17 cellular contexts compared by ENCODE assay signal in the genomic region with DNA sequence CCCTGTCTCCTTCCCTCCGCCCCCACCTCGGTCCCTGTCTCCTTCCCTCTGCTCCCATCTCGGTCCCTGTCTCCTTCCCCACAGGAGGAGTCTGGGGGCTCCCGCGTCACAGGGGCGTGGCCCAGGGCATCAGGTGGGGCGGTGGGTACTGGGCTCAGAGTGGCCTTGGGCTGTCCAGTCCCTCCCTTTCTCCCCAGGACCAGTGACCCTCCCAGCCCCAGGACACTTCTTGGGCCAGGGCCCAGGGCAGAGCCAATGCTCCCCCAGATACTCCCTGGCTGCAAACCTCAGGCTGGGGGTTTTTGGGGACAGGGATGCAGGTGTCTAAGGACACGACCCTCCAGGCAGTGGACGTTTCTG. TPM values are rescaled to one million over a fixed set of nuclear protein-coding genes. Genes with fewer than 3 reads are reported as not detected.
DNase-seq lines count a peak whose midpoint lies in the region; ATAC-seq and TF ChIP-seq lines count a peak whose summit lies in the region.
"Had no signal": no experiment of that assay in that cellular context is flagged by ENCODE, and none has a peak within 500 bp of the region (broad histone marks: within the 10 kb centered on the region; RNA-seq: fewer than 3 reads in every experiment).

No MANE protein-coding gene starts in this region.

- H4K8ac ChIP-seq in mesendoderm (ENCODE audit: low read depth, low read length), result no peak overlapping the region

- H3K56ac ChIP-seq in mesendoderm (ENCODE audit: low read length), result no peak overlapping the region

- no CpG with 5 or more reads among the region's 9 CpGs for WGBS in mesendoderm (ENCODE audit: extremely low coverage, insufficient coverage, low lambda C conversion rate)

- no peak overlapping the region for H3K9ac ChIP-seq in mesendoderm (ENCODE audit: low read length)
- H3K9ac ChIP-seq: KMS-11 had no signal

- intact Hi-C loops in left ventricle myocardium superior (cut with micrococcal nuclease), result no loop called here
- intact Hi-C loops in left ventricle myocardium inferior (cut with micrococcal nuclease), result no loop called here

- H3K9me3 Mint-ChIP-seq in WTC11, result no peaks in the 10 kb centered on the region
- no peaks in the 10 kb centered on the region for H3K9me3 Mint-ChIP-seq in type B pancreatic cell
- H3K9me3 Mint-ChIP-seq: brain, nephron had no signal

- no peak overlapping the region for H2AK5ac ChIP-seq in mesendoderm (ENCODE audit: low read length)

- H3K36me3 Mint-ChIP-seq in WTC11, result no peaks in the 10 kb centered on the region
- no peaks in the 10 kb centered on the region for H3K36me3 Mint-ChIP-seq in type B pancreatic cell
- H3K36me3 Mint-ChIP-seq: activated naive CD8-positive, alpha-beta T cell; brain had no signal

- H3K18ac ChIP-seq in mesendoderm (ENCODE audit: low read length), result no peak overlapping the region

- POLR2A ChIA-PET in WTC11 (lab: Charles Lee), result no interaction called here

- H3K4me3 ChIP-seq in left ventricle myocardium inferior (no peak overlapping the region), mesendoderm (ENCODE audit: low read length) (no peak overlapping the region)
- H3K4me3 ChIP-seq: hepatocyte had no signal

- H3K79me1 ChIP-seq in mesendoderm (ENCODE audit: low read length), result no peaks in the 10 kb centered on the region

- H3K4me1 Mint-ChIP-seq in WTC11, result no peaks in the 10 kb centered on the region
- no peaks in the 10 kb centered on the region for H3K4me1 Mint-ChIP-seq in type B pancreatic cell (ENCODE audit: unreplicated experiment)
- H3K4me1 Mint-ChIP-seq: brain, nephron had no signal

- no peak overlapping the region for H2BK5ac ChIP-seq in mesendoderm (ENCODE audit: low read length)

- TF ChIP-seq POLR2A in GM18505 (IDR thresholded peaks at IDR 0.05; ENCODE audit: borderline replicate concordance, extremely low read depth, insufficient read depth, insufficient read length), result no peak

- H3K27ac Mint-ChIP-seq in WTC11 (no peak overlapping the region), type B pancreatic cell (no peak overlapping the region)
- H3K27ac Mint-ChIP-seq: activated naive CD8-positive, alpha-beta T cell had no signal

- no peaks in the 10 kb centered on the region for H3K79me2 ChIP-seq in mesendoderm (ENCODE audit: control insufficient read depth, insufficient read depth, low read length)
- H3K79me2 ChIP-seq: hepatocyte had no signal

- peak; percentile 25 for DNase-seq in left ventricle myocardium superior
- DNase-seq in left ventricle myocardium inferior, result no peak
- DNase-seq in WTC11 (ENCODE audit: low spot score), result peak; percentile 27
- peak; percentile 40 for DNase-seq in mesendoderm
- DNase-seq in type B pancreatic cell (ENCODE audit: extremely low spot score, unreplicated experiment), result peak; percentile 67
- no peak for DNase-seq in foreskin melanocyte
- no peak for DNase-seq in NCI-H128 (lab: John Stamatoyannopoulos, UW; ENCODE audit: unreplicated experiment)
- DNase-seq: activated CD4-positive, alpha-beta T cell treated with anti-CD3 and anti-CD28 coated beads, Interleukin-2, amount 50 U/mL, for 48 hours; DND-41; NCI-H2029 treated with DMSO at 0.1 percent for 48 hours had no signal

- H4K5ac ChIP-seq in mesendoderm (ENCODE audit: low read length), result no peak overlapping the region

- no peaks in the 10 kb centered on the region for H3K9me3 ChIP-seq in left ventricle myocardium inferior (replicated peaks)

- no peak for ATAC-seq in left ventricle myocardium superior
- ATAC-seq in WTC11, result no peak
- ATAC-seq in GM18505 (IDR thresholded peaks at IDR 0.05; ENCODE audit: unreplicated experiment), result no peak

- no peak overlapping the region for H3K23ac ChIP-seq in mesendoderm (ENCODE audit: low read length)

- H3K27me3 Mint-ChIP-seq in WTC11 (ENCODE audit: low read depth), result no peaks in the 10 kb centered on the region
- H3K27me3 Mint-ChIP-seq in type B pancreatic cell, result no peaks in the 10 kb centered on the region
- H3K27me3 Mint-ChIP-seq: activated naive CD8-positive, alpha-beta T cell; brain had no signal

- H3K4ac ChIP-seq in mesendoderm (ENCODE audit: low read depth, low read length), result no peak overlapping the region

- H3K4me3 Mint-ChIP-seq in WTC11 (peak overlapping the region; percentile 22; the same call in 1 of the 2 replicates), type B pancreatic cell (no peak overlapping the region)
- H3K4me3 Mint-ChIP-seq: activated naive CD8-positive, alpha-beta T cell had no signal

- TF ChIP-seq CTCF in left ventricle myocardium inferior (IDR thresholded peaks at IDR 0.05; ENCODE audit: borderline replicate concordance) (no peak), WTC11 (IDR thresholded peaks at IDR 0.05) (no peak), type B pancreatic cell (conservative IDR thresholded peaks at IDR 0.05) (no peak)

- H3K36me3 ChIP-seq in left ventricle myocardium inferior (no peaks in the 10 kb centered on the region), mesendoderm (ENCODE audit: control insufficient read depth, insufficient read depth, low read length) (no peaks in the 10 kb centered on the region)

- H3K4me1 ChIP-seq in left ventricle myocardium inferior, result peaks cover 12% of the 10 kb centered on the region
- no peaks in the 10 kb centered on the region for H3K4me1 ChIP-seq in mesendoderm (ENCODE audit: control insufficient read depth, low read depth, low read length)

- H3K27ac ChIP-seq in left ventricle myocardium inferior (replicated peaks), result no peak overlapping the region
- H3K27ac ChIP-seq in mesendoderm (ENCODE audit: low read depth, low read length), result no peak overlapping the region
- H3K27ac ChIP-seq: KMS-11 had no signal

- no peak overlapping the region for H2BK120ac ChIP-seq in mesendoderm (ENCODE audit: low read depth, low read length)

- CTCF ChIA-PET in WTC11 (lab: Charles Lee), result no interaction called here

- H3K27me3 ChIP-seq in left ventricle myocardium inferior (ENCODE audit: low read depth) (peaks cover 9% of the 10 kb centered on the region), mesendoderm (ENCODE audit: insufficient read depth, low read length, poor library complexity) (no peaks in the 10 kb centered on the region)
- H3K27me3 ChIP-seq: hepatocyte had no signal

- H2BK15ac ChIP-seq in mesendoderm (replicated peaks; ENCODE audit: low read depth), result no peak overlapping the region

- H3K4me2 ChIP-seq in mesendoderm (ENCODE audit: low read length), result no peak overlapping the region

TF ChIP-seq in WTC11, 78 proteins besides CTCF, POLR2A, EP300 and RAD21:
- TF ChIP-seq STAT6 (CRISPR knock-in tag; conservative IDR thresholded peaks at IDR 0.05; ENCODE audit: low read depth) (no peak), PRRX2 (CRISPR knock-in tag; IDR thresholded peaks at IDR 0.05) (no peak), JAZF1 (CRISPR knock-in tag; IDR thresholded peaks at IDR 0.05) (no peak), SMAD3 (CRISPR knock-in tag; IDR thresholded peaks at IDR 0.05; ENCODE audit: borderline replicate concordance) (no peak), ELF4 (CRISPR knock-in tag; IDR thresholded peaks at IDR 0.05; ENCODE audit: low read depth) (no peak), TCF7 (CRISPR knock-in tag; IDR thresholded peaks at IDR 0.05; ENCODE audit: low read depth) (no peak), MAX (CRISPR knock-in tag; IDR thresholded peaks at IDR 0.05) (no peak), GRHL2 (CRISPR knock-in tag; IDR thresholded peaks at IDR 0.05; ENCODE audit: insufficient replicate concordance, severe bottlenecking) (no peak), OVOL2 (CRISPR knock-in tag; IDR thresholded peaks at IDR 0.05; ENCODE audit: borderline replicate concordance) (no peak), ZNF121 (CRISPR knock-in tag; IDR thresholded peaks at IDR 0.05) (no peak), CDX4 (CRISPR knock-in tag; IDR thresholded peaks at IDR 0.05; ENCODE audit: borderline replicate concordance) (no peak), FOXP1 (CRISPR knock-in tag; IDR thresholded peaks at IDR 0.05; ENCODE audit: borderline replicate concordance) (no peak)

RNA-seq across cellular contexts. Expression of gene RNF223, which starts 6.8 kb away (rescaled TPM):
- total RNA-seq in left ventricle myocardium superior, result not detected
- total RNA-seq in left ventricle myocardium inferior, result not detected
- total RNA-seq in WTC11 (2021), result not detected in 3 replicates
- not detected for polyA plus RNA-seq in mesendoderm (2013, experiment 1 of 2)
- not detected for polyA plus RNA-seq in mesendoderm (2013, experiment 2 of 2)
- 1.2 and 2.5 TPM in 2 replicates for total RNA-seq in type B pancreatic cell (ENCODE audit: low replicate concordance)
- total RNA-seq: temporal lobe had no signal

RNA-seq across cellular contexts. Expression of gene C1orf159, which starts 35.0 kb away (rescaled TPM):
- total RNA-seq in left ventricle myocardium superior, result 4.0 TPM
- total RNA-seq in left ventricle myocardium inferior, result 3.8 TPM
- total RNA-seq in WTC11 (2021), result 13.9 to 17.8 TPM (median 14.0 TPM) in 3 replicates
- 7.0 TPM for polyA plus RNA-seq in mesendoderm (2013, experiment 1 of 2)
- polyA plus RNA-seq in mesendoderm (2013, experiment 2 of 2), result 6.8 TPM
- total RNA-seq in type B pancreatic cell (ENCODE audit: low replicate concordance), result 20.0 and 21.2 TPM in 2 replicates

Comparison
In these comparisons a context has a peak if more than half of its experiments do, and no peak if none do; other contexts are left out.
1. DNase-seq: peak in left ventricle myocardium superior (single experiment), WTC11 (single experiment), mesendoderm (single experiment) and type B pancreatic cell (single experiment); none in left ventricle myocardium inferior (single experiment), foreskin melanocyte (single experiment) and NCI-H128 (single experiment).